8 cellular contexts compared by ENCODE assay signal in the genomic region with DNA sequence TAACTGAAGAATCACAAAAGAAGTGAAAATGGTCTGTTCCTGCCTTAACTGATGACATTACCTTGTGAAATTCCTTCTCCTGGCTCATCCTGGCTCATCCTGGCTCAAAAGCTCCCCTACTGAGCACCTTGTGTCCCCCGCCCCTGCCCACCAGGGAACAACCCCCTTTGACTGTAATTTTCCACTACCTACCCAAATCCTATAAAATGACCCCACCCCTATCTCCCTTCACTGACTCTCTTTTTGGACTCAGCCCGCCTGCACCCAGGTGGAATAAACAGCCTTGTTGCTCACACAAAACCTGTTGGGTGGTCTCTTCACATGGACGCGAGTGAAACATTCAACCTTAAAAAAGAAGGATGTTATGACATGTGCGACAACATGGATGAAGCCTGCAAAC.
A peak's percentile ranks its signal among the peaks of the same experiment; 100 is the strongest.
DNase-seq lines count a peak whose midpoint lies in the region; ATAC-seq, FAIRE-seq and TF ChIP-seq lines count a peak whose summit lies in the region.
"Not testable (repeated sequence)": the region's sequence is repeated elsewhere in the genome, so short reads cannot be mapped to it uniquely, and the experiment has no call there.

No MANE protein-coding gene starts in this region.

- not testable (repeated sequence) for H4K20me1 ChIP-seq in GM23338 (replicated peaks; ENCODE audit: insufficient read depth); H1 (replicated peaks in 1 of 2; ENCODE audit: control insufficient read depth in 1 of 2, insufficient read depth in 2 of 2, low read length in 2 of 2); neural progenitor cell (ENCODE audit: low read depth)

- H3K14ac ChIP-seq in H1 (ENCODE audit: insufficient read length) = not testable (repeated sequence)

- H3K18ac ChIP-seq in H1 (ENCODE audit: extremely low read depth, low read length); mesendoderm (ENCODE audit: low read length): not testable (repeated sequence)

- not testable (repeated sequence) for TF ChIP-seq CTCF in GM23338 (conservative IDR thresholded peaks at IDR 0.05; ENCODE audit: low read depth in 2 of 2); WTC11 (IDR thresholded peaks at IDR 0.05); H1 (IDR thresholded peaks at IDR 0.05; ENCODE audit: control extremely low read depth in 1 of 3, insufficient read depth in 1 of 3, low read depth in 1 of 3, low read length in 3 of 3); neural progenitor cell (IDR thresholded peaks at IDR 0.05)

- peak overlapping the region; percentile 82 for H2BK120ac ChIP-seq in H1 (replicated peaks; ENCODE audit: low read depth, low read length)
- not testable (repeated sequence) for H2BK120ac ChIP-seq in mesendoderm (ENCODE audit: low read depth, low read length)

- not testable (repeated sequence) for DNase-seq in GM23338 (ENCODE audit: low spot score); H1 (ENCODE audit: low read depth in 1 of 2, low spot score in 2 of 2); neural progenitor cell (ENCODE audit: low spot score)
- DNase-seq in WTC11 (ENCODE audit: low spot score) (peak; percentile 27), mesendoderm (peak; percentile 57)

- POLR2A ChIA-PET in WTC11 (lab: Charles Lee); H1 (lab: Charles Lee; ENCODE audit: partially characterized antibody): not testable (repeated sequence)

- H3K4me1 ChIP-seq in GM23338 (ENCODE audit: insufficient read depth) (peaks cover 46% of the 10 kb centered on the region), HUES48 (ENCODE audit: control insufficient read depth, insufficient read depth, low read length) (peaks cover 38% of the 10 kb centered on the region), HUES64 (ENCODE audit: insufficient read depth, low read length) (peaks cover 53% of the 10 kb centered on the region), H1 (replicated peaks in 1 of 4; ENCODE audit: control insufficient read depth in 3 of 4, insufficient read depth in 4 of 4, low read length in 3 of 4) (peaks cover 9 to 35% (median 16%) of the 10 kb centered on the region in 4 experiments; a peak in 6 of 7 replicates), iPS-18a (ENCODE audit: control insufficient read depth, low read depth, low read length) (peaks cover 41% of the 10 kb centered on the region), mesendoderm (ENCODE audit: control insufficient read depth, low read depth, low read length) (peaks cover 14% of the 10 kb centered on the region), neural progenitor cell (peaks cover 38% of the 10 kb centered on the region)

- not testable (repeated sequence) for H3K36me3 ChIP-seq in GM23338 (ENCODE audit: insufficient read depth); HUES48 (ENCODE audit: control insufficient read depth, insufficient read depth, low read length); HUES64 (ENCODE audit: insufficient read depth, low read length); H1 (ENCODE audit: control insufficient read depth in 2 of 4, insufficient read depth in 4 of 4, low read length in 3 of 4); iPS-18a (ENCODE audit: control insufficient read depth, low read depth, low read length); mesendoderm (ENCODE audit: control insufficient read depth, insufficient read depth, low read length); neural progenitor cell

- H3K36me3 Mint-ChIP-seq in GM23338 (ENCODE audit: low read depth); WTC11; neural progenitor cell: not testable (repeated sequence)

- H3K9ac ChIP-seq in HUES48 (ENCODE audit: low read depth, low read length); H1 (replicated peaks in 1 of 4; ENCODE audit: extremely low read depth in 1 of 4, low read depth in 3 of 4, low read length in 3 of 4); neural progenitor cell: not testable (repeated sequence)
- H3K9ac ChIP-seq in HUES64 (ENCODE audit: low read depth, low read length) = peak overlapping the region; percentile 47; the same call in 1 of the 2 replicates
- H3K9ac ChIP-seq in iPS-18a (ENCODE audit: low read length) = peak overlapping the region; percentile 68
- peak overlapping the region; percentile 0 for H3K9ac ChIP-seq in mesendoderm (ENCODE audit: low read length)

- H4K5ac ChIP-seq in H1 (ENCODE audit: insufficient read length, low read depth, low read length); mesendoderm (ENCODE audit: low read length): not testable (repeated sequence)

- H3K4me3 Mint-ChIP-seq in GM23338 = peak overlapping the region; percentile 9; the same call in 1 of the 3 replicates
- peak overlapping the region; percentile 30 for H3K4me3 Mint-ChIP-seq in WTC11
- not testable (repeated sequence) for H3K4me3 Mint-ChIP-seq in neural progenitor cell

- peak overlapping the region; percentile 71 for H2BK12ac ChIP-seq in H1 (ENCODE audit: low read depth, low read length)

- not testable (repeated sequence) for TF ChIP-seq EP300 in H1 (IDR thresholded peaks at IDR 0.05; ENCODE audit: borderline replicate concordance in 1 of 2, low read depth in 2 of 2, low read length in 2 of 2)

- H4K8ac ChIP-seq in H1 (ENCODE audit: extremely low read depth, insufficient read depth, low read length); mesendoderm (ENCODE audit: low read depth, low read length): not testable (repeated sequence)

- H3K4me1 Mint-ChIP-seq in GM23338 (peaks cover 60% of the 10 kb centered on the region), WTC11 (peaks cover 73% of the 10 kb centered on the region)
- not testable (repeated sequence) for H3K4me1 Mint-ChIP-seq in neural progenitor cell

- H3F3A ChIP-seq in GM23338 (replicated peaks; ENCODE audit: low read depth) = not testable (repeated sequence)
- H3F3A ChIP-seq in neural progenitor cell (ENCODE audit: low read depth) = peaks cover 28% of the 10 kb centered on the region

- ATAC-seq in GM23338 = peak; percentile 5; the same call in 1 of the 3 replicates
- ATAC-seq in WTC11 = not testable (repeated sequence)

- H2BK20ac ChIP-seq in H1 (ENCODE audit: low read length) = not testable (repeated sequence)

- H3K9me3 Mint-ChIP-seq in GM23338, WTC11, neural progenitor cell: not testable (repeated sequence)

- H2BK5ac ChIP-seq in H1 (ENCODE audit: low read depth, low read length) (peak overlapping the region; percentile 73; the same call in 1 of the 2 replicates), mesendoderm (ENCODE audit: low read length) (peak overlapping the region; percentile 1)

- H3K27ac ChIP-seq in GM23338 (ENCODE audit: low read depth) = peak overlapping the region; percentile 93
- H3K27ac ChIP-seq in HUES48 (ENCODE audit: low read depth, low read length) = peak overlapping the region; percentile 94
- peak overlapping the region; percentile 88; the same call in 1 of the 2 replicates for H3K27ac ChIP-seq in HUES64 (ENCODE audit: low read depth, low read length)
- H3K27ac ChIP-seq in H1 (ENCODE audit: low read depth, low read length); iPS-18a (ENCODE audit: low read length); neural progenitor cell: not testable (repeated sequence)
- H3K27ac ChIP-seq in mesendoderm (ENCODE audit: low read depth, low read length) = peak overlapping the region; percentile 71

- not testable (repeated sequence) for H3K56ac ChIP-seq in H1 (replicated peaks; ENCODE audit: insufficient read length, low read depth, low read length)
- peak overlapping the region; percentile 26 for H3K56ac ChIP-seq in mesendoderm (ENCODE audit: low read length)

- CTCF ChIA-PET in WTC11 (lab: Charles Lee) = interaction anchor here (1.2 to 3.4 kb wide), 3 partner anchors 138 to 552 kb away, joined by 3 to 13 read pairs (median 3); no protein-coding TSS in a partner anchor
- CTCF ChIA-PET in H1 (lab: Charles Lee; ENCODE audit: partially characterized antibody) = interaction anchor here (1.2 to 3.6 kb wide), 3 partner anchors 9 to 97 kb away, joined by 3 to 36 read pairs (median 3); no protein-coding TSS in a partner anchor

- H2BK15ac ChIP-seq in H1 (ENCODE audit: low read length); mesendoderm (replicated peaks; ENCODE audit: low read depth): not testable (repeated sequence)

- not testable (repeated sequence) for TF ChIP-seq RAD21 in H1 (IDR thresholded peaks at IDR 0.05 in 1 of 2, conservative IDR thresholded peaks at IDR 0.05 in 1 of 2; ENCODE audit: low read depth in 2 of 2, low read length in 2 of 2)

- H3K4ac ChIP-seq in H1 (replicated peaks; ENCODE audit: insufficient read length, low read depth, low read length); mesendoderm (ENCODE audit: low read depth, low read length): not testable (repeated sequence)

- H3K4me2 ChIP-seq in GM23338 (peak overlapping the region; percentile 50), H1 (ENCODE audit: insufficient read depth in 1 of 2, low read depth in 2 of 2, low read length in 2 of 2) (peak overlapping the region; percentile 26 to 62; a peak in 2 of 4 replicates), neural progenitor cell (peak overlapping the region; percentile 45)
- H3K4me2 ChIP-seq in mesendoderm (ENCODE audit: low read length) = not testable (repeated sequence)

- H3K79me2 ChIP-seq in GM23338 (replicated peaks; ENCODE audit: insufficient read depth); H1 (ENCODE audit: control insufficient read depth in 1 of 2, insufficient read depth in 2 of 2, low read length in 2 of 2); mesendoderm (ENCODE audit: control insufficient read depth, insufficient read depth, low read length); neural progenitor cell (ENCODE audit: low read depth): not testable (repeated sequence)

- not testable (repeated sequence) for H3K23me2 ChIP-seq in H1 (ENCODE audit: low read depth, low read length)

- peak overlapping the region; percentile 6; the same call in 1 of the 2 replicates for H3K27ac Mint-ChIP-seq in GM23338
- peak overlapping the region; percentile 99 for H3K27ac Mint-ChIP-seq in WTC11
- H3K27ac Mint-ChIP-seq in neural progenitor cell = not testable (repeated sequence)

- H3K9me3 ChIP-seq in HUES48 (ENCODE audit: control insufficient read depth, insufficient read depth, low read length); HUES64 (ENCODE audit: insufficient read depth, low read depth, low read length); H1 (ENCODE audit: insufficient read depth in 2 of 2, low read depth in 1 of 2, low read length in 1 of 2); iPS-18a (ENCODE audit: control insufficient read depth, low read depth, low read length); neural progenitor cell (ENCODE audit: low read depth): not testable (repeated sequence)

- WGBS in HUES64 = 28% methylated on average over 5 of the region's 5 CpGs
- WGBS in H1 (ENCODE audit: extremely low coverage in 1 of 2, insufficient coverage in 1 of 2, insufficient read length in 1 of 2, insufficient replicate concordance in 2 of 2, low coverage in 1 of 2, low lambda C conversion rate in 2 of 2, missing lambda C conversion rate in 1 of 2), 2 experiments = 43% methylated on average over 5 of the region's 5 CpGs; no CpG with 5 or more reads in 1 of the 2 experiments
- no CpG with 5 or more reads among the region's 5 CpGs for WGBS in mesendoderm (ENCODE audit: extremely low coverage, insufficient coverage, low lambda C conversion rate)

- not testable (repeated sequence) for H2AK5ac ChIP-seq in H1 (ENCODE audit: low read depth, low read length); mesendoderm (ENCODE audit: low read length)

- H3K27me3 ChIP-seq in GM23338 (ENCODE audit: insufficient read depth); HUES48 (ENCODE audit: control insufficient read depth, insufficient read depth, low read length); HUES64 (ENCODE audit: insufficient read depth, low read length); iPS-18a (ENCODE audit: control insufficient read depth, insufficient read depth, low read length); mesendoderm (ENCODE audit: insufficient read depth, low read length, poor library complexity); neural progenitor cell: not testable (repeated sequence)
- H3K27me3 ChIP-seq in H1 (replicated peaks in 1 of 4; ENCODE audit: control insufficient read depth in 3 of 4, extremely low read depth in 1 of 4, insufficient read depth in 3 of 4, low read length in 3 of 4) = peaks cover 0 to 13% (median 2%) of the 10 kb centered on the region in 4 experiments; a peak in 4 of 7 replicates

- not testable (repeated sequence) for H3K9me2 ChIP-seq in GM23338 (ENCODE audit: insufficient read depth)

- H3K27me3 Mint-ChIP-seq in GM23338 (ENCODE audit: insufficient read depth, low read depth, poor library complexity); neural progenitor cell (ENCODE audit: insufficient read depth, low read depth): not testable (repeated sequence)
- H3K27me3 Mint-ChIP-seq in WTC11 (ENCODE audit: low read depth) = peaks cover 88% of the 10 kb centered on the region

- TF ChIP-seq POLR2A in H1 (IDR thresholded peaks at IDR 0.05; ENCODE audit: control extremely low read depth in 1 of 2, low read depth in 2 of 2, low read length in 2 of 2) = not testable (repeated sequence)

- FAIRE-seq in H1 (lab: Jason Lieb, UNC) = not testable (repeated sequence)

- peak overlapping the region; percentile 49 for H4K91ac ChIP-seq in H1 (replicated peaks; ENCODE audit: insufficient read length, low read length)

- peak overlapping the region; percentile 52 for H3K23ac ChIP-seq in H1 (ENCODE audit: insufficient read length)
- not testable (repeated sequence) for H3K23ac ChIP-seq in mesendoderm (ENCODE audit: low read length)

- H2AFZ ChIP-seq in GM23338; H1 (ENCODE audit: low read length); neural progenitor cell (replicated peaks): not testable (repeated sequence)

- H3K4me3 ChIP-seq in GM23338 = peak overlapping the region; percentile 7; the same call in 1 of the 2 replicates
- H3K4me3 ChIP-seq in HUES48 (ENCODE audit: low read depth, low read length) = peak overlapping the region; percentile 4; the same call in 1 of the 2 replicates
- not testable (repeated sequence) for H3K4me3 ChIP-seq in HUES64 (ENCODE audit: low read length); mesendoderm (ENCODE audit: low read length); neural progenitor cell
- H3K4me3 ChIP-seq in H1 (ENCODE audit: extremely low read depth in 1 of 4, insufficient read depth in 2 of 4, low read depth in 3 of 4, low read length in 4 of 4) = peak overlapping the region in 1 of 4 experiments; percentile 11; a peak in 1 of 8 replicates
- H3K4me3 ChIP-seq in iPS-18a (ENCODE audit: low read length) = peak overlapping the region; percentile 36

- H3K79me1 ChIP-seq in H1 (ENCODE audit: low read depth, low read length); mesendoderm (ENCODE audit: low read length): not testable (repeated sequence)
